9 cellular contexts compared by ENCODE assay signal in the genomic region with DNA sequence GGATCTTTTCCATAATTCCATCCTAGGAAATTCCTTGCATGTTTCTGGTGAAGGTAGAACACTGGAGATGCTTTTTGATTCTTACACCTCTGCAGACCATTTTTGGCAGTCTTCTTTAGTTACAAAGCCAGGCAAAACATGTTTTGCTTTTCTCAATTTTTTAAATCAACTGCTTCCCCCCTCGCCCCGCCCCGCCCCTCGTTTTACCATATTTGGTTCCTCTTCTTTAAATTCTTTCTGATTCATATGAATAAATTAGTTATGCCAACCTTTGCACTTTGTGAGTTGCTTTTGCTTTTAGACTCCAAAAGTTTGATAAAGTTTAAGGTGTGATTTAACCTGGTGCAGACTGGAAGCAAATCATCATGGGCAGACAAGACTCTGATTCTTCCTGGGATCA.
DNase-seq lines count a peak whose midpoint lies in the region; ATAC-seq, FAIRE-seq and TF ChIP-seq lines count a peak whose summit lies in the region.
"Had no signal": no experiment of that assay in that cellular context is flagged by ENCODE, and none has a peak within 500 bp of the region (broad histone marks: within the 10 kb centered on the region; RNA-seq: fewer than 3 reads in every experiment).

No MANE protein-coding gene starts in this region.

- POLR2A ChIA-PET in K562 (lab: Yijun Ruan, JAX): no interaction called here

- H3K9ac ChIP-seq in K562 (ENCODE audit: insufficient read depth in 1 of 2, low read depth in 2 of 2, low read length in 2 of 2): peak overlapping the region in 1 of 2 experiments; percentile 89; a peak in 3 of 4 replicates

- peaks cover 0 to 4% of the 10 kb centered on the region in 2 donors for H3K27me3 Mint-ChIP-seq in natural killer cell treated with Interleukin-12 subunit alpha and Interleukin-12 subunit beta and Interleukin-15 and Interleukin-18, amount 100 ng/mL, for 72 hours

- H3K79me2 ChIP-seq in K562 (ENCODE audit: control insufficient read depth, insufficient read depth, low read length): peaks cover 35% of the 10 kb centered on the region

- CTCF ChIA-PET in K562 (lab: Yijun Ruan, JAX; ENCODE audit: low intra/inter-chr PET ratio): no interaction called here

- TF ChIP-seq POLR2A in K562 (conservative IDR thresholded peaks at IDR 0.05) (no peak), uterus (IDR thresholded peaks at IDR 0.05) (no peak)

- peak overlapping the region; percentile 86 for H3K4me2 ChIP-seq in K562 (ENCODE audit: insufficient read depth, low read length)

- H3K27me3 ChIP-seq in K562 (ENCODE audit: control insufficient read depth in 2 of 2, insufficient read depth in 2 of 2, low read length in 2 of 2) (no peaks in the 10 kb centered on the region), uterus (no peaks in the 10 kb centered on the region)

- no peaks in the 10 kb centered on the region for H3K9me1 ChIP-seq in K562 (ENCODE audit: control insufficient read depth, insufficient read depth, low read length)

- H3K4me1 Mint-ChIP-seq in natural killer cell treated with Interleukin-12 subunit alpha and Interleukin-12 subunit beta and Interleukin-15 and Interleukin-18, amount 100 ng/mL, for 72 hours (ENCODE audit: low read depth in 2 of 2): peaks cover 30 to 36% of the 10 kb centered on the region in 2 donors

- H3K27ac Mint-ChIP-seq in natural killer cell treated with Interleukin-12 subunit alpha and Interleukin-12 subunit beta and Interleukin-15 and Interleukin-18, amount 100 ng/mL, for 72 hours: peak overlapping the region; percentile 90 to 93

- H4K20me1 ChIP-seq in K562 (replicated peaks; ENCODE audit: control insufficient read depth, insufficient read depth, low read length): no peaks in the 10 kb centered on the region; the same call in 1 of the 2 replicates

- H3K9me3 ChIP-seq in K562 (replicated peaks; ENCODE audit: control insufficient read depth, insufficient read depth, low read depth, low read length): no peaks in the 10 kb centered on the region
- no peaks in the 10 kb centered on the region for H3K9me3 ChIP-seq in uterus

- peak overlapping the region; percentile 80 for H3K4me3 ChIP-seq in K562
- peak overlapping the region; percentile 92 to 95 for H3K4me3 ChIP-seq in uterus

- no peaks in the 10 kb centered on the region for H3K36me3 ChIP-seq in K562 (ENCODE audit: control insufficient read depth, insufficient read depth, low read length)
- no peaks in the 10 kb centered on the region for H3K36me3 ChIP-seq in uterus

- TF ChIP-seq CTCF in K562 (IDR thresholded peaks at IDR 0.05 in 2 of 3, conservative IDR thresholded peaks at IDR 0.05 in 1 of 3; ENCODE audit: insufficient read depth in 2 of 3, low read depth in 1 of 3, low read length in 3 of 3) (no peak), uterus (IDR thresholded peaks at IDR 0.05) (no peak)

- H3K4me1 ChIP-seq in K562 (replicated peaks in 1 of 2; ENCODE audit: control insufficient read depth in 2 of 2, insufficient read depth in 2 of 2, low read length in 2 of 2) (peaks cover 18 to 24% of the 10 kb centered on the region in 2 experiments; a peak in 4 of 5 replicates), uterus (no peaks in the 10 kb centered on the region)

- DNase-seq in Right ventricle myocardium superior (peak; percentile 53), left ventricle myocardium superior (no peak), K562 (ENCODE audit: extremely low read depth in 1 of 4, low spot score in 3 of 4) (no peak), uterus (no peak), DMS 273 (lab: John Stamatoyannopoulos, UW; ENCODE audit: unreplicated experiment) (no peak)
- DNase-seq in natural killer cell treated with Interleukin-12 subunit alpha and Interleukin-12 subunit beta and Interleukin-15 and Interleukin-18, amount 100 ng/mL, for 72 hours (ENCODE audit: low spot score): no peak

- H3K9me3 Mint-ChIP-seq in natural killer cell treated with Interleukin-12 subunit alpha and Interleukin-12 subunit beta and Interleukin-15 and Interleukin-18, amount 100 ng/mL, for 72 hours: no peaks in the 10 kb centered on the region

- peak overlapping the region; percentile 92 for H2AFZ ChIP-seq in K562 (ENCODE audit: low read depth, low read length)

- no peak for TF ChIP-seq RAD21 in K562 (CRISPR knock-in tag; conservative IDR thresholded peaks at IDR 0.05 in 1 of 2, IDR thresholded peaks at IDR 0.05 in 1 of 2)

- H3K4me3 Mint-ChIP-seq in natural killer cell treated with Interleukin-12 subunit alpha and Interleukin-12 subunit beta and Interleukin-15 and Interleukin-18, amount 100 ng/mL, for 72 hours: peak overlapping the region; percentile 87

- 50% methylated on average over 4 of the region's 4 CpGs for WGBS in K562 (ENCODE audit: insufficient coverage, low coverage, missing lambda C conversion rate)

- BruUV-seq in K562 (replicated peaks; lab: Mats Ljungman, UMichigan): no TSS peak

- peak overlapping the region; percentile 94 for H3K27ac ChIP-seq in K562 (ENCODE audit: extremely low read depth, low read depth, low read length)
- peak overlapping the region; percentile 100 for H3K27ac ChIP-seq in uterus
- H3K27ac ChIP-seq: C4-2B had no signal

- no peaks in the 10 kb centered on the region for H3K36me3 Mint-ChIP-seq in natural killer cell treated with Interleukin-12 subunit alpha and Interleukin-12 subunit beta and Interleukin-15 and Interleukin-18, amount 100 ng/mL, for 72 hours

- intact Hi-C loops in Right ventricle myocardium superior (cut with DNase I): loop anchor here (5.0 to 10.0 kb wide), 2 partner anchors 138 to 356 kb away; a partner anchor contains a TSS
- intact Hi-C loops in left ventricle myocardium superior (cut with micrococcal nuclease): loop anchor here (5.0 kb wide), 1 partner anchor 618 kb away; no protein-coding TSS in a partner anchor
- intact Hi-C loops in K562 (cut with micrococcal nuclease): loop anchor here (5.0 to 10.0 kb wide), 3 partner anchors 78 to 1176 kb away; a partner anchor contains a TSS
- intact Hi-C loops in uterus (cut with DNase I; ENCODE audit: low total_unique reads): loop anchor here (10.0 kb wide), 1 partner anchor 64 kb away; no protein-coding TSS in a partner anchor

- no peak for ATAC-seq in Right ventricle myocardium superior (ENCODE audit: poor library complexity)
- ATAC-seq in left ventricle myocardium superior: no peak
- no peak for ATAC-seq in K562
- ATAC-seq in natural killer cell treated with Interleukin-12 subunit alpha and Interleukin-12 subunit beta and Interleukin-15 and Interleukin-18, amount 100 ng/mL, for 72 hours: no peak
- ATAC-seq in HG03378 (IDR thresholded peaks at IDR 0.05; ENCODE audit: unreplicated experiment): no peak
- no peak for ATAC-seq in HG02763 (IDR thresholded peaks at IDR 0.05; ENCODE audit: unreplicated experiment)

- FAIRE-seq in K562 (lab: Jason Lieb, UNC): no peak

- TF ChIP-seq EP300 in K562 (IDR thresholded peaks at IDR 0.05; ENCODE audit: low read length): no peak

- in situ Hi-C loops in K562 (cut with MboI): loop anchor here (5.0 to 25.0 kb wide), 4 partner anchors 143 to 1168 kb away; a partner anchor contains a TSS

TF ChIP-seq in K562, 482 proteins besides CTCF, POLR2A, EP300 and RAD21:
- TF ChIP-seq SRF (CRISPR knock-in tag; IDR thresholded peaks at IDR 0.05): peak in 1 of 2 experiments; percentile 32; a peak in 1 of 4 replicates
- TF ChIP-seq RFX7 (CRISPR knock-in tag; IDR thresholded peaks at IDR 0.05): no peak
- TF ChIP-seq, protein P1, sequence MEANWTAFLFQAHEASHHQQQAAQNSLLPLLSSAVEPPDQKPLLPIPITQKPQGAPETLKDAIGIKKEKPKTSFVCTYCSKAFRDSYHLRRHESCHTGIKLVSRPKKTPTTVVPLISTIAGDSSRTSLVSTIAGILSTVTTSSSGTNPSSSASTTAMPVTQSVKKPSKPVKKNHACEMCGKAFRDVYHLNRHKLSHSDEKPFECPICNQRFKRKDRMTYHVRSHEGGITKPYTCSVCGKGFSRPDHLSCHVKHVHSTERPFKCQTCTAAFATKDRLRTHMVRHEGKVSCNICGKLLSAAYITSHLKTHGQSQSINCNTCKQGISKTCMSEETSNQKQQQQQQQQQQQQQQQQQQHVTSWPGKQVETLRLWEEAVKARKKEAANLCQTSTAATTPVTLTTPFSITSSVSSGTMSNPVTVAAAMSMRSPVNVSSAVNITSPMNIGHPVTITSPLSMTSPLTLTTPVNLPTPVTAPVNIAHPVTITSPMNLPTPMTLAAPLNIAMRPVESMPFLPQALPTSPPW (CRISPR knock-in tag; IDR thresholded peaks at IDR 0.05): peak; percentile 33; the same call in 1 of the 2 replicates
